ENCODE assay signal across 1 cellular context in the genomic region with DNA sequence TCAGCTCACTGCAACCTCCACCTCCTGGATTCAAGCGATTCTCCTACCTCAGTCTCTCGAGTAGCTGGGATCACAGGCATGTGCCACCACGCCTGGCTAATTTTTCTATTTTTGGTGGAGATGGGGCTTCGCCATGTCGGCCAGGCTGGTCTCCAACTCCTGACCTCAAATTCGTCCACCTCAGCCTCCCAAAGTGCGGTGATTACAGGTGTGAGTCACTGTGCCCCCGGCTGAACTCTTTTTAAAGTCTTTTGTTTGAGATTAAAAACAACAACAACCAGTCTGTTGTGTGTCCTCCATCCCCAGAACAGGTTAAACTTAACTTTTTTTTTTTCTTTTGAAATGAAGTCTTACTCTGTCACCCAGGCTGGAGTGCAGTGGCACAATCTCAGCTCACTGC.
TF ChIP-seq lines count a peak whose summit lies in the region.

No MANE protein-coding gene starts in this region.

TF ChIP-seq in HCT116, 20 proteins besides CTCF, POLR2A, EP300 and RAD21 (continued from another document):
- TF ChIP-seq, protein P1, sequence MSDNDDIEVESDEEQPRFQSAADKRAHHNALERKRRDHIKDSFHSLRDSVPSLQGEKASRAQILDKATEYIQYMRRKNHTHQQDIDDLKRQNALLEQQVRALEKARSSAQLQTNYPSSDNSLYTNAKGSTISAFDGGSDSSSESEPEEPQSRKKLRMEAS (IDR thresholded peaks at IDR 0.05), result no peak
- no peak for TF ChIP-seq SIN3A (IDR thresholded peaks at IDR 0.05; ENCODE audit: low read depth)
- TF ChIP-seq, protein P2, sequence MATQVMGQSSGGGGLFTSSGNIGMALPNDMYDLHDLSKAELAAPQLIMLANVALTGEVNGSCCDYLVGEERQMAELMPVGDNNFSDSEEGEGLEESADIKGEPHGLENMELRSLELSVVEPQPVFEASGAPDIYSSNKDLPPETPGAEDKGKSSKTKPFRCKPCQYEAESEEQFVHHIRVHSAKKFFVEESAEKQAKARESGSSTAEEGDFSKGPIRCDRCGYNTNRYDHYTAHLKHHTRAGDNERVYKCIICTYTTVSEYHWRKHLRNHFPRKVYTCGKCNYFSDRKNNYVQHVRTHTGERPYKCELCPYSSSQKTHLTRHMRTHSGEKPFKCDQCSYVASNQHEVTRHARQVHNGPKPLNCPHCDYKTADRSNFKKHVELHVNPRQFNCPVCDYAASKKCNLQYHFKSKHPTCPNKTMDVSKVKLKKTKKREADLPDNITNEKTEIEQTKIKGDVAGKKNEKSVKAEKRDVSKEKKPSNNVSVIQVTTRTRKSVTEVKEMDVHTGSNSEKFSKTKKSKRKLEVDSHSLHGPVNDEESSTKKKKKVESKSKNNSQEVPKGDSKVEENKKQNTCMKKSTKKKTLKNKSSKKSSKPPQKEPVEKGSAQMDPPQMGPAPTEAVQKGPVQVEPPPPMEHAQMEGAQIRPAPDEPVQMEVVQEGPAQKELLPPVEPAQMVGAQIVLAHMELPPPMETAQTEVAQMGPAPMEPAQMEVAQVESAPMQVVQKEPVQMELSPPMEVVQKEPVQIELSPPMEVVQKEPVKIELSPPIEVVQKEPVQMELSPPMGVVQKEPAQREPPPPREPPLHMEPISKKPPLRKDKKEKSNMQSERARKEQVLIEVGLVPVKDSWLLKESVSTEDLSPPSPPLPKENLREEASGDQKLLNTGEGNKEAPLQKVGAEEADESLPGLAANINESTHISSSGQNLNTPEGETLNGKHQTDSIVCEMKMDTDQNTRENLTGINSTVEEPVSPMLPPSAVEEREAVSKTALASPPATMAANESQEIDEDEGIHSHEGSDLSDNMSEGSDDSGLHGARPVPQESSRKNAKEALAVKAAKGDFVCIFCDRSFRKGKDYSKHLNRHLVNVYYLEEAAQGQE (IDR thresholded peaks at IDR 0.05; ENCODE audit: low read depth), result no peak
- TF ChIP-seq EZH2phosphoT487 (IDR thresholded peaks at IDR 0.05; ENCODE audit: borderline replicate concordance), result no peak
- TF ChIP-seq EZH2 (IDR thresholded peaks at IDR 0.05), result no peak
- no peak for TF ChIP-seq FOSL1 (IDR thresholded peaks at IDR 0.05; ENCODE audit: low read depth)
- TF ChIP-seq, protein P3, sequence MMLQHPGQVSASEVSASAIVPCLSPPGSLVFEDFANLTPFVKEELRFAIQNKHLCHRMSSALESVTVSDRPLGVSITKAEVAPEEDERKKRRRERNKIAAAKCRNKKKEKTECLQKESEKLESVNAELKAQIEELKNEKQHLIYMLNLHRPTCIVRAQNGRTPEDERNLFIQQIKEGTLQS (IDR thresholded peaks at IDR 0.05), result no peak
- no peak for TF ChIP-seq JUND (IDR thresholded peaks at IDR 0.05)
- no peak for TF ChIP-seq YY1 (IDR thresholded peaks at IDR 0.05; ENCODE audit: extremely low read depth, insufficient replicate concordance, low read depth, low read length)
